Comparison of ENCODE assay signal across 8 cellular contexts in genomic region chr17:28898261-28898955, GRCh38. TPM values are rescaled to one million over a fixed set of nuclear protein-coding genes. Genes with fewer than 3 reads are reported as not detected.
A peak's percentile ranks its signal among the peaks of the same experiment; 100 is the strongest.
DNase-seq lines count a peak whose midpoint lies in the region; ATAC-seq and FAIRE-seq lines count a peak whose summit lies in the region.

No MANE protein-coding gene starts in this region.

- POLR2A ChIA-PET in activated CD4-positive, alpha-beta memory T cell treated with anti-CD3 and anti-CD28 coated beads, Interleukin-2, amount 10 ng/mL, durations not matched to agents 7 days and 5 days (lab: Charles Lee), result interaction anchor here (1.0 to 4.9 kb wide), 19 partner anchors 9 to 253 kb away, joined by 3 to 21 read pairs (median 5); partner anchors contain the start of genes BLTP2, ERAL1, FAM222B and PHF12

- CTCF ChIA-PET in activated CD4-positive, alpha-beta memory T cell treated with anti-CD3 and anti-CD28 coated beads, Interleukin-2, amount 10 ng/mL, durations not matched to agents 7 days and 5 days (lab: Charles Lee), result interaction anchor here (0.6 to 6.9 kb wide), 10 partner anchors 8 to 528 kb away, joined by 3 to 46 read pairs (median 4); partner anchors contain the start of genes FAM222B, NEK8 and TLCD1

- FAIRE-seq in urothelium cell line (lab: Jason Lieb, UNC), result no peak

- peak; percentile 10 for DNase-seq in DMS53 (lab: John Stamatoyannopoulos, UW)
- DNase-seq in DMS53 treated with DMSO at 0.1 percent for 48 hours (lab: John Stamatoyannopoulos, UW; ENCODE audit: unreplicated experiment), result no peak
- DNase-seq in activated CD4-positive, alpha-beta memory T cell treated with anti-CD3 and anti-CD28 coated beads, Interleukin-2, amount 10 ng/mL, durations not matched to agents 7 days and 5 days, result no peak
- DNase-seq in stimulated activated naive CD8-positive, alpha-beta T cell treated with anti-CD3 and anti-CD28 coated beads, Interleukin-15, amount 100 ng/mL, for 72 hours, result no peak
- DNase-seq in NCI-H2227 treated with DMSO at 0.1 percent for 48 hours (lab: John Stamatoyannopoulos, UW), result no peak
- DNase-seq in urothelium cell line (ENCODE audit: low spot score), result no peak
- DNase-seq in mucosa of gallbladder (ENCODE audit: low spot score), result no peak

- H3K4me3 ChIP-seq in iPS-18a (ENCODE audit: low read length), result peak overlapping the region; percentile 84

- no peak overlapping the region for H3K9ac ChIP-seq in iPS-18a (ENCODE audit: low read length)

- H3K27ac ChIP-seq in iPS-18a (ENCODE audit: low read length), result no peak overlapping the region

- H3K4me1 ChIP-seq in iPS-18a (ENCODE audit: control insufficient read depth, low read depth, low read length), result peaks cover 15% of the 10 kb centered on the region

- H3K4me3 Mint-ChIP-seq in activated CD4-positive, alpha-beta memory T cell treated with anti-CD3 and anti-CD28 coated beads, Interleukin-2, amount 10 ng/mL, durations not matched to agents 7 days and 5 days, result peak overlapping the region; percentile 96
- H3K4me3 Mint-ChIP-seq in stimulated activated naive CD8-positive, alpha-beta T cell treated with anti-CD3 and anti-CD28 coated beads, Interleukin-15, amount 100 ng/mL, for 72 hours, result peak overlapping the region; percentile 95 to 99

- ATAC-seq in stimulated activated naive CD8-positive, alpha-beta T cell treated with anti-CD3 and anti-CD28 coated beads, Interleukin-15, amount 100 ng/mL, for 72 hours, result no peak

- H3K36me3 ChIP-seq in iPS-18a (ENCODE audit: control insufficient read depth, low read depth, low read length), result no peaks in the 10 kb centered on the region

- peak overlapping the region; percentile 95 for H3K27ac Mint-ChIP-seq in activated CD4-positive, alpha-beta memory T cell treated with anti-CD3 and anti-CD28 coated beads, Interleukin-2, amount 10 ng/mL, durations not matched to agents 7 days and 5 days
- H3K27ac Mint-ChIP-seq in stimulated activated naive CD8-positive, alpha-beta T cell treated with anti-CD3 and anti-CD28 coated beads, Interleukin-15, amount 100 ng/mL, for 72 hours, result peak overlapping the region; percentile 97 to 98

- no peaks in the 10 kb centered on the region for H3K27me3 ChIP-seq in iPS-18a (ENCODE audit: control insufficient read depth, insufficient read depth, low read length)

- H3K27me3 Mint-ChIP-seq in activated CD4-positive, alpha-beta memory T cell treated with anti-CD3 and anti-CD28 coated beads, Interleukin-2, amount 10 ng/mL, durations not matched to agents 7 days and 5 days, result no peaks in the 10 kb centered on the region
- no peaks in the 10 kb centered on the region for H3K27me3 Mint-ChIP-seq in stimulated activated naive CD8-positive, alpha-beta T cell treated with anti-CD3 and anti-CD28 coated beads, Interleukin-15, amount 100 ng/mL, for 72 hours

- H3K9me3 Mint-ChIP-seq in activated CD4-positive, alpha-beta memory T cell treated with anti-CD3 and anti-CD28 coated beads, Interleukin-2, amount 10 ng/mL, durations not matched to agents 7 days and 5 days, result no peaks in the 10 kb centered on the region
- H3K9me3 Mint-ChIP-seq in stimulated activated naive CD8-positive, alpha-beta T cell treated with anti-CD3 and anti-CD28 coated beads, Interleukin-15, amount 100 ng/mL, for 72 hours, result no peaks in the 10 kb centered on the region

- peaks cover 72% of the 10 kb centered on the region for H3K4me1 Mint-ChIP-seq in activated CD4-positive, alpha-beta memory T cell treated with anti-CD3 and anti-CD28 coated beads, Interleukin-2, amount 10 ng/mL, durations not matched to agents 7 days and 5 days
- H3K4me1 Mint-ChIP-seq in stimulated activated naive CD8-positive, alpha-beta T cell treated with anti-CD3 and anti-CD28 coated beads, Interleukin-15, amount 100 ng/mL, for 72 hours, result peaks cover 77% of the 10 kb centered on the region

- H3K36me3 Mint-ChIP-seq in activated CD4-positive, alpha-beta memory T cell treated with anti-CD3 and anti-CD28 coated beads, Interleukin-2, amount 10 ng/mL, durations not matched to agents 7 days and 5 days (ENCODE audit: low read depth), result peaks cover 39% of the 10 kb centered on the region

- H3K9me3 ChIP-seq in iPS-18a (ENCODE audit: control insufficient read depth, low read depth, low read length), result no peaks in the 10 kb centered on the region

RNA-seq across cellular contexts. Expression of gene FLOT2, which starts 0.9 kb away (rescaled TPM):
- total RNA-seq in activated CD4-positive, alpha-beta memory T cell treated with anti-CD3 and anti-CD28 coated beads, Interleukin-2, amount 10 ng/mL, durations not matched to agents 7 days and 5 days, result 100 to 1,000 TPM; 193 to 200 TPM
- total RNA-seq in mucosa of gallbladder, result 113 TPM

RNA-seq across cellular contexts. Expression of gene DHRS13, which starts 4.5 kb away (rescaled TPM):
- 10 to 100 TPM; 25.2 to 25.7 TPM for total RNA-seq in activated CD4-positive, alpha-beta memory T cell treated with anti-CD3 and anti-CD28 coated beads, Interleukin-2, amount 10 ng/mL, durations not matched to agents 7 days and 5 days
- total RNA-seq in mucosa of gallbladder, result 10.9 TPM

RNA-seq across cellular contexts. Expression of gene ERAL1, which starts 43.6 kb away (rescaled TPM):
- total RNA-seq in activated CD4-positive, alpha-beta memory T cell treated with anti-CD3 and anti-CD28 coated beads, Interleukin-2, amount 10 ng/mL, durations not matched to agents 7 days and 5 days, result 10 to 100 TPM; 34.6 to 35.2 TPM
- total RNA-seq in mucosa of gallbladder, result 33.6 TPM

RNA-seq across cellular contexts. Expression of gene PHF12, which starts 52.9 kb away (rescaled TPM):
- 10 to 100 TPM; 75.6 to 78.8 TPM for total RNA-seq in activated CD4-positive, alpha-beta memory T cell treated with anti-CD3 and anti-CD28 coated beads, Interleukin-2, amount 10 ng/mL, durations not matched to agents 7 days and 5 days
- 44.5 TPM for total RNA-seq in mucosa of gallbladder

RNA-seq across cellular contexts. Expression of gene FAM222B, which starts 55.8 kb away (rescaled TPM):
- 10 to 100 TPM; 15.5 to 17.1 TPM for total RNA-seq in activated CD4-positive, alpha-beta memory T cell treated with anti-CD3 and anti-CD28 coated beads, Interleukin-2, amount 10 ng/mL, durations not matched to agents 7 days and 5 days
- total RNA-seq in mucosa of gallbladder, result 45.3 TPM
